ENCODE assay signal across 16 cellular contexts in the genomic region with DNA sequence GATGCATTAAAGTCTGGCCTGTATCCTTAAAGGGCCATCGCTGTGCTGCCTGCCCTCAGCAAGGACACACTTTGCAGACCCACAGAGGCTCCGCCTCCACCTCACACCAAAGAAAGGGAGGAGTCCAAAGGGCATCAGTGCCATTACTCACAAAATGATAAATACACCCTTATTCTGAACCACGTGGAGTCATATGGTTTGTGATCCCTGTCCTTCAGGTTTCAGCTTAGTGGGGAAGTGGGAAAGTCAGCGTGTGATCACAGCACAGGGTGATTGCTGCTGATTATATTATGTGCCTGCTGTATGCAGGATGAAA. TPM values are rescaled to one million over a fixed set of nuclear protein-coding genes. Genes with fewer than 3 reads are reported as not detected.
A peak's percentile ranks its signal among the peaks of the same experiment; 100 is the strongest.
DNase-seq lines count a peak whose midpoint lies in the region; ATAC-seq and TF ChIP-seq lines count a peak whose summit lies in the region.
"Had no signal": no experiment of that assay in that cellular context is flagged by ENCODE, and none has a peak within 500 bp of the region (broad histone marks: within the 10 kb centered on the region; RNA-seq: fewer than 3 reads in every experiment).

No MANE protein-coding gene starts in this region.

- intact Hi-C loops in mucosa of descending colon (cut with DNase I, micrococcal nuclease): no loop called here

- ATAC-seq in mucosa of descending colon: peak; percentile 40
- ATAC-seq in stimulated activated effector memory CD8-positive, alpha-beta T cell treated with anti-CD3 and anti-CD28 coated beads, Interleukin-12 subunit alpha, Interleukin-12 subunit beta, amount 100 ng/mL, for 72 hours: no peak
- ATAC-seq in GM18861 (IDR thresholded peaks at IDR 0.05; ENCODE audit: unreplicated experiment): no peak
- ATAC-seq in T-helper 17 cell: no peak

- H3K4me1 ChIP-seq in hepatocyte (ENCODE audit: insufficient read depth) (peaks cover 6% of the 10 kb centered on the region), mucosa of descending colon (ENCODE audit: low read depth) (no peaks in the 10 kb centered on the region)
- H3K4me1 ChIP-seq: Caco-2 had no signal

- peak; percentile 14 for DNase-seq in activated effector memory CD4-positive, alpha-beta T cell treated with anti-CD3 and anti-CD28 coated beads, Interleukin-2, amount 50 U/mL, for 16 hours
- DNase-seq in activated effector memory CD4-positive, alpha-beta T cell treated with Interleukin-2 at 50 U/mL for 16 hours: no peak
- DNase-seq in hepatocyte (ENCODE audit: low spot score) (peak; percentile 43), mucosa of descending colon (no peak), T-helper 17 cell (no peak), caudate nucleus (lab: John Stamatoyannopoulos, UW) (no peak)
- no peak for DNase-seq in stimulated activated effector memory CD8-positive, alpha-beta T cell treated with anti-CD3 and anti-CD28 coated beads, Interleukin-12 subunit alpha, Interleukin-12 subunit beta, amount 100 ng/mL, for 72 hours (ENCODE audit: low spot score in 2 of 2)
- DNase-seq: 8988T, AML-193, DND-41, GDM1, GM23248 had no signal

- H3K27me3 Mint-ChIP-seq in T-helper 17 cell: no peaks in the 10 kb centered on the region

- H3K36me3 ChIP-seq in hepatocyte (replicated peaks; ENCODE audit: insufficient read depth, low read depth) (no peaks in the 10 kb centered on the region), mucosa of descending colon (ENCODE audit: low read depth) (peaks cover 14% of the 10 kb centered on the region)

- H3K27me3 ChIP-seq in hepatocyte: no peaks in the 10 kb centered on the region
- H3K27me3 ChIP-seq: BLaER1 had no signal

- peak overlapping the region; percentile 29 for H3K27ac Mint-ChIP-seq in stimulated activated effector memory CD8-positive, alpha-beta T cell treated with anti-CD3 and anti-CD28 coated beads, Interleukin-12 subunit alpha, Interleukin-12 subunit beta, amount 100 ng/mL, for 72 hours
- H3K27ac Mint-ChIP-seq in T-helper 17 cell: no peak overlapping the region

- H3K27ac ChIP-seq in hepatocyte (no peak overlapping the region), caudate nucleus (ENCODE audit: low read depth, low read length) (no peak overlapping the region)
- H3K27ac ChIP-seq: BLaER1, GM23248 had no signal

- H3K4me2 ChIP-seq in hepatocyte: no peak overlapping the region
- H3K4me2 ChIP-seq: BLaER1 had no signal

- no peaks in the 10 kb centered on the region for H4K20me1 ChIP-seq in hepatocyte (ENCODE audit: insufficient read depth, poor library complexity, severe bottlenecking)
- H4K20me1 ChIP-seq: BLaER1 had no signal

- no peaks in the 10 kb centered on the region for H3K4me1 Mint-ChIP-seq in stimulated activated effector memory CD8-positive, alpha-beta T cell treated with anti-CD3 and anti-CD28 coated beads, Interleukin-12 subunit alpha, Interleukin-12 subunit beta, amount 100 ng/mL, for 72 hours
- H3K4me1 Mint-ChIP-seq in T-helper 17 cell: peaks cover 4% of the 10 kb centered on the region
- H3K4me1 Mint-ChIP-seq: CD8-positive, alpha-beta memory T cell had no signal

- no peak overlapping the region for H3K4me3 Mint-ChIP-seq in stimulated activated effector memory CD8-positive, alpha-beta T cell treated with anti-CD3 and anti-CD28 coated beads, Interleukin-12 subunit alpha, Interleukin-12 subunit beta, amount 100 ng/mL, for 72 hours
- no peak overlapping the region for H3K4me3 Mint-ChIP-seq in T-helper 17 cell
- H3K4me3 Mint-ChIP-seq: CD8-positive, alpha-beta memory T cell had no signal

- TF ChIP-seq CTCF in hepatocyte (IDR thresholded peaks at IDR 0.05; ENCODE audit: poor library complexity) (no peak), mucosa of descending colon (IDR thresholded peaks at IDR 0.05) (no peak)

- H3K9me3 Mint-ChIP-seq in stimulated activated effector memory CD8-positive, alpha-beta T cell treated with anti-CD3 and anti-CD28 coated beads, Interleukin-12 subunit alpha, Interleukin-12 subunit beta, amount 100 ng/mL, for 72 hours: no peaks in the 10 kb centered on the region

- no peak overlapping the region for H2AFZ ChIP-seq in hepatocyte
- H2AFZ ChIP-seq: GM23248 had no signal

- 91% methylated on average over 4 of the region's 4 CpGs for WGBS in hepatocyte (ENCODE audit: low lambda C conversion rate, missing lambda C conversion rate)

- H3K79me2 ChIP-seq in hepatocyte: no peaks in the 10 kb centered on the region

- no peak overlapping the region for H3K4me3 ChIP-seq in hepatocyte
- no peak overlapping the region for H3K4me3 ChIP-seq in mucosa of descending colon
- H3K4me3 ChIP-seq: BLaER1, GM23248 had no signal

- H3K9me2 ChIP-seq in hepatocyte (replicated peaks; ENCODE audit: insufficient read depth): no peaks in the 10 kb centered on the region

- peaks cover 96% of the 10 kb centered on the region for H3K36me3 Mint-ChIP-seq in stimulated activated effector memory CD8-positive, alpha-beta T cell treated with anti-CD3 and anti-CD28 coated beads, Interleukin-12 subunit alpha, Interleukin-12 subunit beta, amount 100 ng/mL, for 72 hours
- H3K36me3 Mint-ChIP-seq in T-helper 17 cell (ENCODE audit: low read depth): peaks cover 3% of the 10 kb centered on the region

- H3K9me3 ChIP-seq in hepatocyte (ENCODE audit: low read depth) (no peaks in the 10 kb centered on the region), mucosa of descending colon (no peaks in the 10 kb centered on the region), T-helper 17 cell (ENCODE audit: control insufficient read depth, low read length, poor library complexity, severe bottlenecking) (no peaks in the 10 kb centered on the region)
- H3K9me3 ChIP-seq: BLaER1, Caco-2 had no signal

RNA-seq across cellular contexts. Expression of a gene that starts 35.9 kb away (rescaled TPM):
- 0.08 and 0.57 TPM in 2 replicates for total RNA-seq in hepatocyte
- polyA plus RNA-seq in hepatocyte: 0.30 and 0.51 TPM in 2 replicates
- 1 to 10 TPM in 1 of 3 donors, under 1 TPM in 2; 0.58 to 1.3 (median 0.69) TPM for total RNA-seq in mucosa of descending colon
- total RNA-seq in T-helper 17 cell: 1 to 10 TPM; 1.5 to 1.7 TPM
- total RNA-seq: GM23248 had no signal
- polyA plus RNA-seq: CD8-positive, alpha-beta memory T cell; GM23248 had no signal

Comparison
In these comparisons a context has a peak if more than half of its experiments do, and no peak if none do; other contexts are left out.
1. DNase-seq: peak in activated effector memory CD4-positive, alpha-beta T cell treated with anti-CD3 and anti-CD28 coated beads, Interleukin-2, amount 50 U/mL, for 16 hours (single experiment) and hepatocyte (single experiment); none in activated effector memory CD4-positive, alpha-beta T cell treated with Interleukin-2 at 50 U/mL for 16 hours (single experiment), mucosa of descending colon (0 of 3), stimulated activated effector memory CD8-positive, alpha-beta T cell treated with anti-CD3 and anti-CD28 coated beads, Interleukin-12 subunit alpha, Interleukin-12 subunit beta, amount 100 ng/mL, for 72 hours (0 of 2), T-helper 17 cell (0 of 3) and caudate nucleus (0 of 61).